In the genomic region with DNA sequence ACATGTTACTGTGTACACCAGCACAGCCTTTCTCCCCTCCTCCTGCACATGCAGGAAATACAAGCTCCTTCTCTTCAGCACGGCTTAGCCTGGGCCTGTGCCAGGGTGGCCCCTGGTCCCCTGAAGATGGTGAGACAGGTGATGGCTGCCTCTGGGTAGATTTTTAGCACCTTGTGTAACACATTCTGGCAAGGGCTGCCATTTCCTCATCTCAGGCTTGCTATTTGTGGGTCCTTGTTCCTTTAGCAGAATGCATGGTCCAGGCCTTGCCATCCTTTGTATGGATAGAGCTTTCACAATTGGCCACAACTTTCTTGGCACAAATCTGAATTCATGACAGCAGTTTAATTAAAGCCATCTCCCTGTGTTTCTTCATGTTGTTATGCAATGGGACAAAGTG, we compare ENCODE assay signal across 26 cellular contexts.
"Had no signal": no experiment of that assay in that cellular context is flagged by ENCODE, and none has a peak within 500 bp of the region (broad histone marks: within the 10 kb centered on the region; RNA-seq: fewer than 3 reads in every experiment).

No MANE protein-coding gene starts in this region.

- DNase-seq: activated CD4-positive, alpha-beta T cell treated with anti-CD3 and anti-CD28 coated beads, Interleukin-2, amount 10 ng/mL, durations not matched to agents 24 days and 14 days; activated CD8-positive, alpha-beta memory T cell treated with anti-CD3 and anti-CD28 coated beads, Interleukin-2, amount 50 U/mL, for 4 hours; activated CD8-positive, alpha-beta T cell treated with anti-CD3 and anti-CD28 coated beads for 36 hours; activated effector memory CD4-positive, alpha-beta T cell treated with Interleukin-2 at 50 U/mL for 16 hours; activated naive CD4-positive, alpha-beta T cell treated with anti-CD3 and anti-CD28 coated beads, Interleukin-2, amount 50 U/mL, for 16 hours; activated T-cell treated with anti-CD3 and anti-CD28 coated beads, Interleukin-2, amount 50 U/mL, for 4 hours; cerebellar nuclear complex; effector CD8-positive, alpha-beta T cell; esophagus squamous epithelium; foreskin fibroblast; hippocampal formation; left ventricle myocardium inferior; mammary epithelial cell; mucosa of descending colon; naive B cell; right cardiac atrium; small intestine; stimulated activated CD4-positive, alpha-beta T cell treated with anti-CD3 and anti-CD28 coated beads, Interleukin-15, amount 100 ng/mL, for 24 hours; stimulated activated CD4-positive, alpha-beta T cell treated with anti-CD3 and anti-CD28 coated beads, Interleukin-2, amount 100 ng/mL, for 48 hours; T-cell; upper lobe of right lung had no signal

- H3K4me3 ChIP-seq: ascending aorta, esophagus squamous epithelium, left ventricle myocardium inferior, mucosa of descending colon, thoracic aorta, upper lobe of right lung had no signal

- H3K9me3 ChIP-seq: ascending aorta, esophagus squamous epithelium, left ventricle myocardium inferior, mucosa of descending colon, thoracic aorta, upper lobe of right lung had no signal

- H3K27ac Mint-ChIP-seq: activated CD4-positive, alpha-beta T cell treated with anti-CD3 and anti-CD28 coated beads, Interleukin-2, amount 10 ng/mL, durations not matched to agents 24 days and 14 days; activated CD8-positive, alpha-beta T cell treated with anti-CD3 and anti-CD28 coated beads for 36 hours; naive B cell; progenitor cell of endocrine pancreas; T-cell had no signal

- H3K27me3 ChIP-seq: ascending aorta, upper lobe of right lung had no signal

- H3K9me3 Mint-ChIP-seq: activated CD4-positive, alpha-beta T cell treated with anti-CD3 and anti-CD28 coated beads, Interleukin-2, amount 10 ng/mL, durations not matched to agents 24 days and 14 days; activated CD8-positive, alpha-beta T cell treated with anti-CD3 and anti-CD28 coated beads for 36 hours; activated T-cell treated with anti-CD3 and anti-CD28 coated beads, Interleukin-2, amount 50 U/mL, for 4 hours; neural crest cell; T-cell had no signal

- H3K4me3 Mint-ChIP-seq: activated CD4-positive, alpha-beta T cell treated with anti-CD3 and anti-CD28 coated beads, Interleukin-2, amount 10 ng/mL, durations not matched to agents 24 days and 14 days; activated CD8-positive, alpha-beta T cell treated with anti-CD3 and anti-CD28 coated beads for 36 hours; activated T-cell treated with anti-CD3 and anti-CD28 coated beads, Interleukin-2, amount 50 U/mL, for 4 hours; naive B cell; neural crest cell; T-cell had no signal

- H3K27me3 Mint-ChIP-seq: activated CD4-positive, alpha-beta T cell treated with anti-CD3 and anti-CD28 coated beads, Interleukin-2, amount 10 ng/mL, durations not matched to agents 24 days and 14 days had no signal

- H3K4me1 Mint-ChIP-seq: activated CD4-positive, alpha-beta T cell treated with anti-CD3 and anti-CD28 coated beads, Interleukin-2, amount 10 ng/mL, durations not matched to agents 24 days and 14 days; naive B cell; T-cell had no signal

- H3K36me3 Mint-ChIP-seq: naive B cell, T-cell had no signal

- H3K4me1 ChIP-seq: ascending aorta, esophagus squamous epithelium, upper lobe of right lung had no signal

- H3K36me3 ChIP-seq: ascending aorta, esophagus squamous epithelium, left ventricle myocardium inferior, thoracic aorta, upper lobe of right lung had no signal

- FAIRE-seq: keratinocyte, small intestine had no signal

- H3K27ac ChIP-seq: ascending aorta, esophagus squamous epithelium, left ventricle myocardium inferior, thoracic aorta, upper lobe of right lung had no signal
